In genomic region chr6:28598757-28599686, GRCh38 we compare ENCODE assay signal across 1 cellular context.
TF ChIP-seq lines count a peak whose summit lies in the region.

No MANE protein-coding gene starts in this region.

TF ChIP-seq in K562, 482 proteins besides CTCF, POLR2A, EP300 and RAD21 (continued from another document and continues in another):
- no peak for TF ChIP-seq DEAF1 (CRISPR knock-in tag; IDR thresholded peaks at IDR 0.05)
- no peak for TF ChIP-seq TAF15 (IDR thresholded peaks at IDR 0.05; ENCODE audit: low read depth, low read length)
- no peak for TF ChIP-seq NUFIP1 (IDR thresholded peaks at IDR 0.05; ENCODE audit: partially characterized antibody)
- no peak for TF ChIP-seq ID3 (CRISPR knock-in tag; IDR thresholded peaks at IDR 0.05)
- no peak for TF ChIP-seq ID3 (tag; IDR thresholded peaks at IDR 0.05)
- TF ChIP-seq MLX (CRISPR knock-in tag; conservative IDR thresholded peaks at IDR 0.05): no peak
- no peak for TF ChIP-seq ZNF217 (CRISPR knock-in tag; IDR thresholded peaks at IDR 0.05)
- TF ChIP-seq CBX5 (IDR thresholded peaks at IDR 0.05; ENCODE audit: borderline replicate concordance, low read depth): no peak
- no peak for TF ChIP-seq TEAD2 (tag; IDR thresholded peaks at IDR 0.05)
- TF ChIP-seq ZNF184 (CRISPR knock-in tag; IDR thresholded peaks at IDR 0.05): no peak
- no peak for TF ChIP-seq FUS (optimal IDR thresholded peaks at IDR 0.05; ENCODE audit: low read depth, low read length)
- TF ChIP-seq ZKSCAN8 (CRISPR knock-in tag; IDR thresholded peaks at IDR 0.05): no peak
- TF ChIP-seq ATF4 (CRISPR knock-in tag; IDR thresholded peaks at IDR 0.05): no peak
- no peak for TF ChIP-seq DLX4 (CRISPR knock-in tag; IDR thresholded peaks at IDR 0.05)
- TF ChIP-seq KDM5B (IDR thresholded peaks at IDR 0.05; ENCODE audit: insufficient replicate concordance, low read depth, low read length): no peak
- TF ChIP-seq ZNF766 (CRISPR knock-in tag; conservative IDR thresholded peaks at IDR 0.05): peak; percentile 57; the same call in 1 of the 2 replicates
- TF ChIP-seq NR4A1 (CRISPR knock-in tag; IDR thresholded peaks at IDR 0.05): no peak
- TF ChIP-seq NR4A1 (tag; IDR thresholded peaks at IDR 0.05): no peak
- TF ChIP-seq NR3C1 (CRISPR knock-in tag; IDR thresholded peaks at IDR 0.05): no peak
- no peak for TF ChIP-seq ZNF518B (CRISPR knock-in tag; IDR thresholded peaks at IDR 0.05)
- no peak for TF ChIP-seq TBL1XR1 (IDR thresholded peaks at IDR 0.05; ENCODE audit: low read length in 2 of 2)
- no peak for TF ChIP-seq SAP30 (IDR thresholded peaks at IDR 0.05; ENCODE audit: borderline replicate concordance, insufficient read depth, low read depth, low read length, poor library complexity, severe bottlenecking)
- TF ChIP-seq ZNF395 (CRISPR knock-in tag; IDR thresholded peaks at IDR 0.05): no peak
- no peak for TF ChIP-seq GTF2F1 (IDR thresholded peaks at IDR 0.05; ENCODE audit: low read depth, low read length)
- 0 out of 2 replicates have a peak, but pooled peaks have one; percentile 18 for TF ChIP-seq GATA2 (CRISPR knock-in tag; IDR thresholded peaks at IDR 0.05)
- TF ChIP-seq ARID1B (IDR thresholded peaks at IDR 0.05): peak; percentile 43
- no peak for TF ChIP-seq HBP1 (CRISPR knock-in tag; IDR thresholded peaks at IDR 0.05)
- TF ChIP-seq CLOCK (CRISPR knock-in tag; IDR thresholded peaks at IDR 0.05; ENCODE audit: borderline replicate concordance): no peak
- TF ChIP-seq ZNF175 (CRISPR knock-in tag; IDR thresholded peaks at IDR 0.05; ENCODE audit: low read depth): no peak
- TF ChIP-seq ZBTB7A (IDR thresholded peaks at IDR 0.05; ENCODE audit: borderline replicate concordance, control insufficient read depth, low read depth, low read length): no peak
- TF ChIP-seq ATF3 (IDR thresholded peaks at IDR 0.05): no peak
- no peak for TF ChIP-seq ATF3 (CRISPR knock-in tag; conservative IDR thresholded peaks at IDR 0.05)
- no peak for TF ChIP-seq THAP12 (CRISPR knock-in tag; IDR thresholded peaks at IDR 0.05)
- no peak for TF ChIP-seq STAG1 (CRISPR knock-in tag; IDR thresholded peaks at IDR 0.05; ENCODE audit: borderline replicate concordance)
- TF ChIP-seq PHF20 (IDR thresholded peaks at IDR 0.05; ENCODE audit: partially characterized antibody): no peak
- no peak for TF ChIP-seq ZNF277 (CRISPR knock-in tag; IDR thresholded peaks at IDR 0.05; ENCODE audit: borderline replicate concordance)
- TF ChIP-seq MCM3 (IDR thresholded peaks at IDR 0.05): no peak
- no peak for TF ChIP-seq HDAC8 (tag; IDR thresholded peaks at IDR 0.05)
- TF ChIP-seq ZKSCAN3 (CRISPR knock-in tag; IDR thresholded peaks at IDR 0.05): no peak
- no peak for TF ChIP-seq TCFL5 (CRISPR knock-in tag; conservative IDR thresholded peaks at IDR 0.05)
- no peak for TF ChIP-seq ZNF354B (CRISPR knock-in tag; IDR thresholded peaks at IDR 0.05)
- peak in 1 of 2 experiments; percentile 74; a peak in 1 of 4 replicates for TF ChIP-seq RCOR1 (IDR thresholded peaks at IDR 0.05; ENCODE audit: borderline replicate concordance in 1 of 2, low read depth in 2 of 2, low read length in 2 of 2)
- TF ChIP-seq NR0B1 (IDR thresholded peaks at IDR 0.05; ENCODE audit: partially characterized antibody): no peak
- no peak for TF ChIP-seq SIRT6 (IDR thresholded peaks at IDR 0.05; ENCODE audit: low read depth, low read length)
- TF ChIP-seq CBFA2T3 (IDR thresholded peaks at IDR 0.05): peak; percentile 78
- TF ChIP-seq TFAM (CRISPR knock-in tag; conservative IDR thresholded peaks at IDR 0.05): no peak
- TF ChIP-seq RHOXF2B (CRISPR knock-in tag; conservative IDR thresholded peaks at IDR 0.05): no peak
